ENCODE assay signal across 20 cellular contexts in genomic region chr1:238752332-238752731, GRCh38.
A peak's percentile ranks its signal among the peaks of the same experiment; 100 is the strongest.
DNase-seq lines count a peak whose midpoint lies in the region; ATAC-seq and TF ChIP-seq lines count a peak whose summit lies in the region.
"Had no signal": no experiment of that assay in that cellular context is flagged by ENCODE, and none has a peak within 500 bp of the region (broad histone marks: within the 10 kb centered on the region; RNA-seq: fewer than 3 reads in every experiment).

No MANE protein-coding gene starts in this region.

- H3K27ac ChIP-seq in HUES48 (ENCODE audit: low read depth, low read length) (peak overlapping the region; percentile 50), osteoblast (ENCODE audit: low read depth, low read length) (no peak overlapping the region), tibial nerve (no peak overlapping the region)
- H3K27ac ChIP-seq: KMS-11, SJSA1 had no signal

- no peak overlapping the region for H3K27ac Mint-ChIP-seq in activated CD8-positive, alpha-beta T cell treated with anti-CD3 and anti-CD28 coated beads, Interleukin-2, amount 10 ng/mL, durations not matched to agents 7 days and 5 days
- H3K27ac Mint-ChIP-seq: IgD-negative memory B cell had no signal

- no peak for TF ChIP-seq EP300 in tibial nerve (IDR thresholded peaks at IDR 0.05)

- H3K79me2 ChIP-seq in osteoblast (ENCODE audit: insufficient read depth, low read length): no peaks in the 10 kb centered on the region

- H3K4me2 ChIP-seq in osteoblast (ENCODE audit: insufficient read depth, low read length): peak overlapping the region; percentile 23
- H3K4me2 ChIP-seq: KMS-11 had no signal

- H3K4me3 ChIP-seq in HUES48 (ENCODE audit: low read depth, low read length) (0 out of 2 replicates have a peak overlapping the region, but pooled peaks have one; percentile 10), osteoblast (ENCODE audit: insufficient read depth, low read length) (no peak overlapping the region), tibial nerve (no peak overlapping the region)
- H3K4me3 ChIP-seq: SJSA1 had no signal

- H4K20me1 ChIP-seq in osteoblast (ENCODE audit: insufficient read depth, low read length): no peaks in the 10 kb centered on the region

- TF ChIP-seq POLR2A in tibial nerve (IDR thresholded peaks at IDR 0.05): no peak

- CTCF ChIA-PET in activated CD8-positive, alpha-beta T cell treated with anti-CD3 and anti-CD28 coated beads, Interleukin-2, amount 10 ng/mL, durations not matched to agents 7 days and 5 days (lab: Charles Lee): no interaction called here
- CTCF ChIA-PET in HEK293T (lab: Yijun Ruan, JAX): no interaction called here

- H3K9me3 ChIP-seq in HUES48 (ENCODE audit: control insufficient read depth, insufficient read depth, low read length) (no peaks in the 10 kb centered on the region), osteoblast (ENCODE audit: low read depth, low read length) (no peaks in the 10 kb centered on the region), tibial nerve (no peaks in the 10 kb centered on the region)

- peaks cover 20% of the 10 kb centered on the region for H3K4me1 ChIP-seq in HUES48 (ENCODE audit: control insufficient read depth, insufficient read depth, low read length)
- H3K4me1 ChIP-seq in osteoblast (ENCODE audit: insufficient read depth, low read length): peaks cover 7% of the 10 kb centered on the region
- no peaks in the 10 kb centered on the region for H3K4me1 ChIP-seq in tibial nerve
- H3K4me1 ChIP-seq: SJSA1 had no signal

- H3K36me3 ChIP-seq in HUES48 (ENCODE audit: control insufficient read depth, insufficient read depth, low read length) (no peaks in the 10 kb centered on the region), osteoblast (ENCODE audit: insufficient read depth, low read length) (no peaks in the 10 kb centered on the region), tibial nerve (no peaks in the 10 kb centered on the region)
- H3K36me3 ChIP-seq: SJSA1 had no signal

- H3K27me3 ChIP-seq in HUES48 (ENCODE audit: control insufficient read depth, insufficient read depth, low read length) (no peaks in the 10 kb centered on the region), osteoblast (ENCODE audit: insufficient read depth, low read length) (no peaks in the 10 kb centered on the region), tibial nerve (no peaks in the 10 kb centered on the region)
- H3K27me3 ChIP-seq: SJSA1 had no signal

- ATAC-seq in activated CD8-positive, alpha-beta T cell treated with anti-CD3 and anti-CD28 coated beads, Interleukin-2, amount 10 ng/mL, durations not matched to agents 7 days and 5 days: no peak

- WGBS in tibial nerve, 2 donors: 96 to 97% methylated on average over 3 of the region's 3 CpGs

- H3K4me3 Mint-ChIP-seq in activated CD8-positive, alpha-beta T cell treated with anti-CD3 and anti-CD28 coated beads, Interleukin-2, amount 10 ng/mL, durations not matched to agents 7 days and 5 days: no peak overlapping the region
- H3K4me3 Mint-ChIP-seq: IgD-negative memory B cell had no signal

- DNase-seq in EL (peak; percentile 3), astrocyte of the hippocampus (ENCODE audit: low read depth, low spot score) (peak; percentile 25), osteoblast (ENCODE audit: insufficient read length, low spot score, missing footprints) (no peak), NCI-H2081 (lab: John Stamatoyannopoulos, UW) (no peak), HEK293T (ENCODE audit: extremely low spot score) (no peak), tibial nerve (ENCODE audit: low spot score in 2 of 2) (no peak)
- DNase-seq in activated CD8-positive, alpha-beta T cell treated with anti-CD3 and anti-CD28 coated beads, Interleukin-2, amount 10 ng/mL, durations not matched to agents 7 days and 5 days: no peak
- DNase-seq: Calu3, DMS79 treated with DMSO at 0.1 percent for 48 hours, HCEC 1CT, MM.1S, NCI-H2029, NCI-H446 treated with DMSO at 0.1 percent for 48 hours, NCI-H526 treated with DMSO at 0.1 percent for 48 hours, Right ventricle myocardium superior, RPMI8226 had no signal

- H3K4me1 Mint-ChIP-seq in activated CD8-positive, alpha-beta T cell treated with anti-CD3 and anti-CD28 coated beads, Interleukin-2, amount 10 ng/mL, durations not matched to agents 7 days and 5 days (ENCODE audit: low read depth): no peaks in the 10 kb centered on the region
- H3K4me1 Mint-ChIP-seq: IgD-negative memory B cell had no signal

- no peaks in the 10 kb centered on the region for H3K27me3 Mint-ChIP-seq in activated CD8-positive, alpha-beta T cell treated with anti-CD3 and anti-CD28 coated beads, Interleukin-2, amount 10 ng/mL, durations not matched to agents 7 days and 5 days (ENCODE audit: low read depth)
- H3K27me3 Mint-ChIP-seq: IgD-negative memory B cell had no signal

- peaks cover 30% of the 10 kb centered on the region for H3K9me3 Mint-ChIP-seq in activated CD8-positive, alpha-beta T cell treated with anti-CD3 and anti-CD28 coated beads, Interleukin-2, amount 10 ng/mL, durations not matched to agents 7 days and 5 days (ENCODE audit: insufficient read depth)

- POLR2A ChIA-PET in activated CD8-positive, alpha-beta T cell treated with anti-CD3 and anti-CD28 coated beads, Interleukin-2, amount 10 ng/mL, durations not matched to agents 7 days and 5 days (lab: Charles Lee): no interaction called here
- POLR2A ChIA-PET in HEK293T (lab: Yijun Ruan, JAX): no interaction called here

- no peak overlapping the region for H2AFZ ChIP-seq in osteoblast (ENCODE audit: low read length)

- no peak overlapping the region for H3K9ac ChIP-seq in HUES48 (ENCODE audit: low read depth, low read length)
- H3K9ac ChIP-seq: KMS-11 had no signal

- no peaks in the 10 kb centered on the region for H3K36me3 Mint-ChIP-seq in activated CD8-positive, alpha-beta T cell treated with anti-CD3 and anti-CD28 coated beads, Interleukin-2, amount 10 ng/mL, durations not matched to agents 7 days and 5 days (ENCODE audit: low read depth)
- H3K36me3 Mint-ChIP-seq: IgD-negative memory B cell had no signal

- no peak for TF ChIP-seq CTCF in osteoblast (IDR thresholded peaks at IDR 0.05; ENCODE audit: extremely low read depth, low read depth, low read length)
- TF ChIP-seq CTCF in tibial nerve (IDR thresholded peaks at IDR 0.05): no peak

TF ChIP-seq in HEK293T, 16 proteins besides CTCF, POLR2A, EP300 and RAD21:
- no peak for TF ChIP-seq SP1 (IDR thresholded peaks at IDR 0.05)
- no peak for TF ChIP-seq FOXA1 (IDR thresholded peaks at IDR 0.05)
- TF ChIP-seq ZNF384 (IDR thresholded peaks at IDR 0.05): no peak
- TF ChIP-seq BHLHE40 (IDR thresholded peaks at IDR 0.05; ENCODE audit: borderline replicate concordance): no peak
- no peak for TF ChIP-seq L3MBTL2 (conservative IDR thresholded peaks at IDR 0.05)
- no peak for TF ChIP-seq ARNT (IDR thresholded peaks at IDR 0.05)
- no peak for TF ChIP-seq NFRKB (IDR thresholded peaks at IDR 0.05)
- TF ChIP-seq FOXM1 (IDR thresholded peaks at IDR 0.05; ENCODE audit: borderline replicate concordance): no peak
- no peak for TF ChIP-seq PKNOX1 (IDR thresholded peaks at IDR 0.05)
- no peak for TF ChIP-seq ELF4 (IDR thresholded peaks at IDR 0.05)
- TF ChIP-seq HDGF (IDR thresholded peaks at IDR 0.05; ENCODE audit: borderline replicate concordance): no peak
- TF ChIP-seq LEF1 (IDR thresholded peaks at IDR 0.05; ENCODE audit: borderline replicate concordance): no peak
- TF ChIP-seq FOXK2 (IDR thresholded peaks at IDR 0.05): no peak
- TF ChIP-seq TARDBP (IDR thresholded peaks at IDR 0.05): no peak
- no peak for TF ChIP-seq CTBP1 (IDR thresholded peaks at IDR 0.05; ENCODE audit: borderline replicate concordance)
- TF ChIP-seq SUZ12 (IDR thresholded peaks at IDR 0.05): no peak

Comparison
In these comparisons a context has a peak if more than half of its experiments do, and no peak if none do; other contexts are left out.
1. DNase-seq: peak in EL (single experiment) and astrocyte of the hippocampus (single experiment); none in osteoblast (single experiment), activated CD8-positive, alpha-beta T cell treated with anti-CD3 and anti-CD28 coated beads, Interleukin-2, amount 10 ng/mL, durations not matched to agents 7 days and 5 days (single experiment), NCI-H2081 (0 of 2), HEK293T (single experiment) and tibial nerve (0 of 2).